ENCODE assay signal across 8 cellular contexts in genomic region chr9:6008169-6008979, GRCh38. TPM values are rescaled to one million over a fixed set of nuclear protein-coding genes. Genes with fewer than 3 reads are reported as not detected.
DNase-seq lines count a peak whose midpoint lies in the region; ATAC-seq and TF ChIP-seq lines count a peak whose summit lies in the region.

No MANE protein-coding gene starts in this region.

- H3K9me3 ChIP-seq in CD4-positive, alpha-beta memory T cell (ENCODE audit: control insufficient read depth in 1 of 2, low read length in 2 of 2), result no peaks in the 10 kb centered on the region
- H3K9me3 ChIP-seq in ectodermal cell (ENCODE audit: control insufficient read depth, low read length) (no peaks in the 10 kb centered on the region), lower lobe of right lung (no peaks in the 10 kb centered on the region)

- H3K27me3 Mint-ChIP-seq in CD4-positive, alpha-beta memory T cell, result no peaks in the 10 kb centered on the region
- no peaks in the 10 kb centered on the region for H3K27me3 Mint-ChIP-seq in activated CD8-positive, alpha-beta T cell treated with anti-CD3 and anti-CD28 coated beads, Interleukin-2, amount 10 ng/mL, durations not matched to agents 7 days and 5 days (ENCODE audit: low read depth)

- H3K9me3 Mint-ChIP-seq in CD4-positive, alpha-beta memory T cell, result peaks cover 0 to 11% (median 6%) of the 10 kb centered on the region in 8 donors
- H3K9me3 Mint-ChIP-seq in activated CD8-positive, alpha-beta T cell treated with anti-CD3 and anti-CD28 coated beads, Interleukin-2, amount 10 ng/mL, durations not matched to agents 7 days and 5 days (ENCODE audit: insufficient read depth), result no peaks in the 10 kb centered on the region

- H3K4me3 Mint-ChIP-seq in CD4-positive, alpha-beta memory T cell, result peak overlapping the region; percentile 69 to 93 (median 82)
- peak overlapping the region; percentile 72 for H3K4me3 Mint-ChIP-seq in activated CD8-positive, alpha-beta T cell treated with anti-CD3 and anti-CD28 coated beads, Interleukin-2, amount 10 ng/mL, durations not matched to agents 7 days and 5 days

- peak overlapping the region; percentile 83 for H3K27ac ChIP-seq in CD4-positive, alpha-beta memory T cell (ENCODE audit: low read depth, low read length)
- H3K27ac ChIP-seq in ectodermal cell (ENCODE audit: insufficient read depth, low read depth, low read length, poor library complexity, severe bottlenecking), result peak overlapping the region; percentile 92
- peak overlapping the region; percentile 90 for H3K27ac ChIP-seq in lower lobe of right lung

- intact Hi-C loops in CD4-positive, alpha-beta memory T cell (cut with micrococcal nuclease), result loop anchor here (1.0 to 10.0 kb wide), 8 partner anchors 175 to 1969 kb away; partner anchors contain the start of genes ERMP1, JAK2, KDM4C and PLGRKT
- intact Hi-C loops in lower lobe of right lung (cut with DNase I), result no loop called here

- peak; percentile 90 to 99 (median 95) for DNase-seq in CD4-positive, alpha-beta memory T cell
- DNase-seq in HK-2 (ENCODE audit: unreplicated experiment) (peak; percentile 94), NCI-H82 treated with DMSO at 0.1 percent for 48 hours (lab: John Stamatoyannopoulos, UW; ENCODE audit: unreplicated experiment) (peak; percentile 92), lower lobe of right lung (peak; percentile 96)
- DNase-seq in activated CD8-positive, alpha-beta T cell treated with anti-CD3 and anti-CD28 coated beads, Interleukin-2, amount 10 ng/mL, durations not matched to agents 7 days and 5 days, result peak; percentile 98
- peak; percentile 78 to 90 (median 87) for DNase-seq in stimulated activated CD4-positive, alpha-beta T cell treated with anti-CD3 and anti-CD28 coated beads, TNF-alpha, amount 100 ng/mL, for 1 hour (ENCODE audit: low read depth in 3 of 3, low spot score in 1 of 3)

- peaks cover 5% of the 10 kb centered on the region for H3K36me3 ChIP-seq in CD4-positive, alpha-beta memory T cell (ENCODE audit: insufficient read depth, low read length)
- H3K36me3 ChIP-seq in ectodermal cell (ENCODE audit: control insufficient read depth, insufficient read depth, low read length) (no peaks in the 10 kb centered on the region), lower lobe of right lung (peaks cover 25% of the 10 kb centered on the region)

- TF ChIP-seq CTCF in lower lobe of right lung (IDR thresholded peaks at IDR 0.05), result no peak

- peaks cover 45% of the 10 kb centered on the region for H3K4me1 ChIP-seq in CD4-positive, alpha-beta memory T cell (ENCODE audit: insufficient read depth, low read length)
- H3K4me1 ChIP-seq in ectodermal cell (ENCODE audit: control insufficient read depth, insufficient read depth, low read length), result peaks cover 2% of the 10 kb centered on the region
- peaks cover 45% of the 10 kb centered on the region for H3K4me1 ChIP-seq in lower lobe of right lung

- H3K4me3 ChIP-seq in CD4-positive, alpha-beta memory T cell (ENCODE audit: low read length in 2 of 2), result peak overlapping the region in 1 of 2 donors; percentile 82
- H3K4me3 ChIP-seq in ectodermal cell (ENCODE audit: insufficient read depth, low read depth, low read length) (peak overlapping the region; percentile 82), lower lobe of right lung (peak overlapping the region; percentile 78)

- peaks cover 28 to 76% (median 45%) of the 10 kb centered on the region in 4 donors for H3K4me1 Mint-ChIP-seq in CD4-positive, alpha-beta memory T cell
- peaks cover 63% of the 10 kb centered on the region for H3K4me1 Mint-ChIP-seq in activated CD8-positive, alpha-beta T cell treated with anti-CD3 and anti-CD28 coated beads, Interleukin-2, amount 10 ng/mL, durations not matched to agents 7 days and 5 days (ENCODE audit: low read depth)

- no peaks in the 10 kb centered on the region for H3K27me3 ChIP-seq in CD4-positive, alpha-beta memory T cell (ENCODE audit: insufficient read depth, low read length)
- H3K27me3 ChIP-seq in ectodermal cell (ENCODE audit: control insufficient read depth, insufficient read depth, low read length, poor library complexity, severe bottlenecking), result no peaks in the 10 kb centered on the region
- no peaks in the 10 kb centered on the region for H3K27me3 ChIP-seq in lower lobe of right lung (ENCODE audit: low read depth)

- POLR2A ChIA-PET in CD4-positive, alpha-beta memory T cell (lab: Charles Lee; ENCODE audit: partially characterized antibody), result interaction anchor here (0.7 to 4.0 kb wide), 14 partner anchors 16 to 750 kb away, joined by 3 to 24 read pairs (median 6); partner anchors contain the start of genes KDM4C, PLGRKT, RIC1 and UHRF2
- POLR2A ChIA-PET in activated CD8-positive, alpha-beta T cell treated with anti-CD3 and anti-CD28 coated beads, Interleukin-2, amount 10 ng/mL, durations not matched to agents 7 days and 5 days (lab: Charles Lee), result interaction anchor here (0.6 to 2.0 kb wide), 9 partner anchors 14 to 749 kb away, joined by 3 to 8 read pairs (median 4); partner anchors contain the start of genes KDM4C and UHRF2

- WGBS in ectodermal cell, 2 experiments, result 3 to 4% methylated on average over 28 to 34 of the region's 40 CpGs

- ATAC-seq in GM19455 (IDR thresholded peaks at IDR 0.05; ENCODE audit: unreplicated experiment) (peak; percentile 60), lower lobe of right lung (peak; percentile 94 to 95)
- peak; percentile 81 for ATAC-seq in activated CD8-positive, alpha-beta T cell treated with anti-CD3 and anti-CD28 coated beads, Interleukin-2, amount 10 ng/mL, durations not matched to agents 7 days and 5 days

- CTCF ChIA-PET in CD4-positive, alpha-beta memory T cell (lab: Charles Lee; ENCODE audit: partially characterized antibody), result interaction anchor here (0.9 to 1.2 kb wide), 5 partner anchors 16 to 381 kb away, joined by 3 to 8 read pairs (median 4); partner anchors contain the start of gene ERMP1
- CTCF ChIA-PET in activated CD8-positive, alpha-beta T cell treated with anti-CD3 and anti-CD28 coated beads, Interleukin-2, amount 10 ng/mL, durations not matched to agents 7 days and 5 days (lab: Charles Lee), result interaction anchor here (0.8 to 3.0 kb wide), 8 partner anchors 9 to 175 kb away, joined by 3 to 22 read pairs (median 4); partner anchors contain the start of gene ERMP1

- H3K27ac Mint-ChIP-seq in CD4-positive, alpha-beta memory T cell, result peak overlapping the region; percentile 91 to 96 (median 94)
- peak overlapping the region; percentile 83 for H3K27ac Mint-ChIP-seq in activated CD8-positive, alpha-beta T cell treated with anti-CD3 and anti-CD28 coated beads, Interleukin-2, amount 10 ng/mL, durations not matched to agents 7 days and 5 days

- H3K36me3 Mint-ChIP-seq in CD4-positive, alpha-beta memory T cell, result peaks cover 19 to 36% of the 10 kb centered on the region in 2 donors
- peaks cover 49% of the 10 kb centered on the region for H3K36me3 Mint-ChIP-seq in activated CD8-positive, alpha-beta T cell treated with anti-CD3 and anti-CD28 coated beads, Interleukin-2, amount 10 ng/mL, durations not matched to agents 7 days and 5 days (ENCODE audit: low read depth)

RNA-seq across cellular contexts. Expression of gene RANBP6, which starts 7.0 kb away (rescaled TPM):
- total RNA-seq in CD4-positive, alpha-beta memory T cell, result 10 to 100 TPM; 36.0 to 36.7 TPM
- 10 to 100 TPM; 20.4 to 24.7 TPM for polyA plus RNA-seq in CD4-positive, alpha-beta memory T cell
- total RNA-seq in activated CD8-positive, alpha-beta T cell treated with anti-CD3 and anti-CD28 coated beads, Interleukin-2, amount 10 ng/mL, durations not matched to agents 7 days and 5 days, result 10 to 100 TPM; 20.2 to 21.6 TPM
- polyA plus RNA-seq in ectodermal cell (2013, experiment 1 of 4), result 36.6 TPM
- 39.1 TPM for polyA plus RNA-seq in ectodermal cell (2013, experiment 2 of 4)
- 32.4 TPM for polyA plus RNA-seq in ectodermal cell (2013, experiment 3 of 4)
- 39.0 TPM for polyA plus RNA-seq in ectodermal cell (2013, experiment 4 of 4)
- total RNA-seq in lower lobe of right lung, result 15.3 TPM
